In genomic region chr5:169917425-169917824, GRCh38 we compare ENCODE assay signal across 26 cellular contexts.
"Had no signal": no experiment of that assay in that cellular context is flagged by ENCODE, and none has a peak within 500 bp of the region (broad histone marks: within the 10 kb centered on the region; RNA-seq: fewer than 3 reads in every experiment).

No MANE protein-coding gene starts in this region.

- H3K9me3 ChIP-seq: MG63 had no signal

- DNase-seq: activated CD4-positive, alpha-beta T cell treated with anti-CD3 and anti-CD28 coated beads for 4 hours; activated CD8-positive, alpha-beta T cell treated with anti-CD3 and anti-CD28 coated beads for 36 hours; activated gamma-delta T cell treated with Interleukin-2 at 50 U/mL for 16 hours; activated naive CD4-positive, alpha-beta T cell treated with anti-CD3 and anti-CD28 coated beads for 36 hours; activated T-cell treated with anti-CD3 and anti-CD28 coated beads, Interleukin-2, amount 50 U/mL, for 1 hour; amniotic stem cell; aorta; brain microvascular endothelial cell; Kasumi-1; KG1; MG63; MV-4-11; NCI-H1092; NCI-H1436 treated with DMSO at 0.1 percent for 48 hours; NCI-H1694 treated with DMSO at 0.1 percent for 48 hours; NCI-H2029; NCI-H345; NCI-H524 treated with DMSO at 0.1 percent for 48 hours; NK-92 treated with Interleukin-12 subunit alpha and Interleukin-12 subunit beta, amount 100 ng/mL, for 24 hours; PC-9; SIG-M5; SW 1271; T1000 had no signal

- H3K4me3 ChIP-seq: cardiac muscle cell, MG63, PC-9 had no signal

- H3K4me2 ChIP-seq: PC-9 had no signal

- H3K36me3 ChIP-seq: brain microvascular endothelial cell, cardiac muscle cell had no signal

- H2AFZ ChIP-seq: PC-9 had no signal

- H3K27me3 ChIP-seq: brain microvascular endothelial cell, cardiac muscle cell, MG63 had no signal

- FAIRE-seq: RCC 7860 had no signal

- H3K27ac ChIP-seq: brain microvascular endothelial cell, cardiac muscle cell, PC-9, RWPE1 had no signal
